Comparison of ENCODE assay signal across 8 cellular contexts in genomic region chr9:99905833-99906402, GRCh38. TPM values are rescaled to one million over a fixed set of nuclear protein-coding genes. Genes with fewer than 3 reads are reported as not detected.
DNase-seq lines count a peak whose midpoint lies in the region; ATAC-seq, FAIRE-seq and TF ChIP-seq lines count a peak whose summit lies in the region.

No MANE protein-coding gene starts in this region.

- no peak for ATAC-seq in DND-41 (ENCODE audit: insufficient read depth, low read depth)
- peak; percentile 2 for ATAC-seq in HG03520 (IDR thresholded peaks at IDR 0.05; ENCODE audit: unreplicated experiment)
- no peak for ATAC-seq in activated naive CD8-positive, alpha-beta T cell treated with anti-CD3 and anti-CD28 coated beads, Interleukin-2, amount 10 ng/mL, durations not matched to agents 7 days and 5 days (ENCODE audit: low read depth)

- intact Hi-C loops in kidney (cut with DNase I): no loop called here

- H3K9ac ChIP-seq in DND-41 (ENCODE audit: low read depth, low read length): peak overlapping the region; percentile 81
- peak overlapping the region; percentile 74 to 88 for H3K9ac ChIP-seq in kidney (ENCODE audit: low read length in 2 of 2)

- peaks cover 30% of the 10 kb centered on the region for H3K4me1 Mint-ChIP-seq in activated naive CD8-positive, alpha-beta T cell treated with anti-CD3 and anti-CD28 coated beads, Interleukin-2, amount 10 ng/mL, durations not matched to agents 7 days and 5 days

- peaks cover 12% of the 10 kb centered on the region for H3K27me3 Mint-ChIP-seq in activated naive CD8-positive, alpha-beta T cell treated with anti-CD3 and anti-CD28 coated beads, Interleukin-2, amount 10 ng/mL, durations not matched to agents 7 days and 5 days

- peak overlapping the region; percentile 96 for H3K27ac Mint-ChIP-seq in activated naive CD8-positive, alpha-beta T cell treated with anti-CD3 and anti-CD28 coated beads, Interleukin-2, amount 10 ng/mL, durations not matched to agents 7 days and 5 days

- H3K4me3 ChIP-seq in DND-41 (ENCODE audit: low read depth in 1 of 2, low read length in 2 of 2) (peak overlapping the region; percentile 24 to 91; a peak in 3 of 4 replicates), kidney (ENCODE audit: low read length in 2 of 2) (peak overlapping the region; percentile 90 to 94)

- H3K9me3 Mint-ChIP-seq in activated naive CD8-positive, alpha-beta T cell treated with anti-CD3 and anti-CD28 coated beads, Interleukin-2, amount 10 ng/mL, durations not matched to agents 7 days and 5 days: no peaks in the 10 kb centered on the region

- no peaks in the 10 kb centered on the region for H3K27me3 ChIP-seq in DND-41 (ENCODE audit: insufficient read depth, low read length, poor library complexity)

- H3K36me3 ChIP-seq in DND-41 (ENCODE audit: insufficient read depth, low read length): no peaks in the 10 kb centered on the region
- no peaks in the 10 kb centered on the region for H3K36me3 ChIP-seq in kidney (ENCODE audit: control insufficient read depth in 1 of 2, insufficient read depth in 2 of 2, low read length in 2 of 2)

- POLR2A ChIA-PET in activated naive CD8-positive, alpha-beta T cell treated with anti-CD3 and anti-CD28 coated beads, Interleukin-2, amount 10 ng/mL, durations not matched to agents 7 days and 5 days (lab: Charles Lee): interaction anchor here (0.7 to 1.5 kb wide), 5 partner anchors 12 to 304 kb away, joined by 3 to 5 read pairs (median 3); no protein-coding TSS in a partner anchor

- TF ChIP-seq CTCF in DND-41 (IDR thresholded peaks at IDR 0.05; ENCODE audit: borderline replicate concordance, extremely low read depth, low read length, poor library complexity, severe bottlenecking) (no peak), kidney (IDR thresholded peaks at IDR 0.05; ENCODE audit: borderline replicate concordance, extremely low read depth, insufficient read depth) (no peak)

- no peaks in the 10 kb centered on the region for H4K20me1 ChIP-seq in DND-41 (ENCODE audit: insufficient read depth, low read length)

- H3K9me3 ChIP-seq in DND-41 (ENCODE audit: insufficient read depth, low read length, severe bottlenecking) (no peaks in the 10 kb centered on the region), kidney (ENCODE audit: control insufficient read depth in 1 of 2, low read length in 2 of 2) (no peaks in the 10 kb centered on the region)

- peak overlapping the region; percentile 94 for H2AFZ ChIP-seq in DND-41 (ENCODE audit: low read depth, low read length)

- peak overlapping the region; percentile 91 for H3K4me2 ChIP-seq in DND-41 (ENCODE audit: insufficient read depth, low read length)

- peaks cover 11% of the 10 kb centered on the region; the same call in 1 of the 2 replicates for H3K79me2 ChIP-seq in DND-41 (ENCODE audit: insufficient read depth, low read length)

- DNase-seq in DND-41 (no peak), kidney (no peak), GM19239 (ENCODE audit: insufficient read length, low spot score) (no peak)
- no peak for DNase-seq in activated naive CD8-positive, alpha-beta T cell treated with anti-CD3 and anti-CD28 coated beads, Interleukin-2, amount 10 ng/mL, durations not matched to agents 7 days and 5 days
- no peak for DNase-seq in effector CD8-positive, alpha-beta T cell (lab: John Stamatoyannopoulos, UW)
- no peak for DNase-seq in central memory CD4-positive, alpha-beta T cell

- peak overlapping the region; percentile 54; the same call in 1 of the 2 replicates for H3K27ac ChIP-seq in DND-41 (ENCODE audit: low read length)
- H3K27ac ChIP-seq in kidney (ENCODE audit: low read depth in 2 of 2, low read length in 2 of 2): peak overlapping the region; percentile 15 to 41
- H3K27ac ChIP-seq in temporal lobe (ENCODE audit: low read depth, low read length): peak overlapping the region; percentile 7

- H3K4me1 ChIP-seq in DND-41 (ENCODE audit: insufficient read depth, low read length) (peaks cover 25% of the 10 kb centered on the region), kidney (ENCODE audit: control insufficient read depth in 1 of 2, insufficient read depth in 1 of 2, low read depth in 1 of 2, low read length in 2 of 2) (peaks cover 4 to 5% of the 10 kb centered on the region in 2 donors)

- peak overlapping the region; percentile 96 for H3K4me3 Mint-ChIP-seq in activated naive CD8-positive, alpha-beta T cell treated with anti-CD3 and anti-CD28 coated beads, Interleukin-2, amount 10 ng/mL, durations not matched to agents 7 days and 5 days

- no peaks in the 10 kb centered on the region for H3K36me3 Mint-ChIP-seq in activated naive CD8-positive, alpha-beta T cell treated with anti-CD3 and anti-CD28 coated beads, Interleukin-2, amount 10 ng/mL, durations not matched to agents 7 days and 5 days

- FAIRE-seq in kidney (lab: Jason Lieb, UNC) (no peak), GM19239 (lab: Jason Lieb, UNC) (no peak)

RNA-seq across cellular contexts. Expression of gene STX17, which starts 0.5 kb away (rescaled TPM):
- 10 to 100 TPM; 46.0 to 47.1 TPM for total RNA-seq in activated naive CD8-positive, alpha-beta T cell treated with anti-CD3 and anti-CD28 coated beads, Interleukin-2, amount 10 ng/mL, durations not matched to agents 7 days and 5 days
- total RNA-seq in kidney (39.7 TPM), temporal lobe (27.3 TPM)
- polyA plus RNA-seq in kidney (ENCODE audit: insufficient read depth, low read depth, low replicate concordance): 5.2 TPM
